18 cellular contexts compared by ENCODE assay signal in the genomic region with DNA sequence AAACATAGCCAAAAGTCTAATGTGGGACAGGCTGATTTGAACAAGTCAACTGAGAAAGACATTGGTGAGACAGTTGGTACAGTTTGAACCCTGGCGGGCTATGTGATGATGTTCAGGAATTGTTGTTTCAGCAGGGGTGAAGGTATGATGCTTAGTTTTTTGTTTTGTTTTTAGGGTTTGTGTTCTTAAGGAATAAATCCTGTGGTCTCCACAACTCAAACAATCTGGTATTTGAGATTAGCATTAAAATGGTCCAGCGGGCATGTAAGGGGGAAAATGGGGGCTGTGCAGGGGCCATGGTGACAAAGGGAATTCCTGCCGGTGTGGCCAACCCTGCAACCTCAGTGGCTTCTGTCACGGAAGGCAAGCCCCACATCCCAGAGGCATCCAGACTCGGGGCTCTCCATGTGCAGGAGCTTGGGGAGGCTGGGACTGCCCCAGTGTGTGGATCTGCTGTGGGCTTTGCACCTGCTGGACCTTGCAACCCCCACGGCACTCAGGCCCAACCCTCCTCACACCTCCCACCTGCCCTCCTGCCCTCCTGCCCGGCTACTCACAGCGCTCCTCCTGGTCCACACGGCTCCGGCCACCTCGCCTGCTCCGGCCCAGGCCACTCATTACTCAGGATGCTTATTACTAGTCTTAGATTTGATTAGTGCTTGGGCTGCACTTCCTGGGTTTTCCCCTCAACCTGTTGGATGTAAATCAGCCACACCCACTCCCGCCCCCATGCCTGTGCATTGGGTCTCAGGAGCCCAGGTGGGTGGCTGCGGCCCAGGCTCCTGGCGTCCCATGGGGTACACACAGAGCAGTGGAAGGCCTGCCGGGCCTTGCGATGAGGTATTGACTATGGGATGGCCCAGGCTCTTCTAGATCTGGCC. TPM values are rescaled to one million over a fixed set of nuclear protein-coding genes. Genes with fewer than 3 reads are reported as not detected.
DNase-seq lines count a peak whose midpoint lies in the region; ATAC-seq and TF ChIP-seq lines count a peak whose summit lies in the region.
"Had no signal": no experiment of that assay in that cellular context is flagged by ENCODE, and none has a peak within 500 bp of the region (broad histone marks: within the 10 kb centered on the region; RNA-seq: fewer than 3 reads in every experiment).

A gene (minus strand): TSS at position 661 of the 881 bp plus-strand sequence. CDS start 43 bp downstream, at position 618.

- H3K9me3 ChIP-seq in stomach: no peaks in the 10 kb centered on the region

- no peaks in the 10 kb centered on the region for H3K36me3 ChIP-seq in stomach

- H3K36me3 Mint-ChIP-seq in memory B cell: peaks cover 5% of the 10 kb centered on the region
- H3K36me3 Mint-ChIP-seq: activated naive CD8-positive, alpha-beta T cell treated with anti-CD3 and anti-CD28 coated beads for 36 hours; CD4-positive, alpha-beta memory T cell had no signal

- no peaks in the 10 kb centered on the region for H3K9me3 Mint-ChIP-seq in memory B cell
- H3K9me3 Mint-ChIP-seq: activated CD4-positive, alpha-beta memory T cell treated with anti-CD3 and anti-CD28 coated beads, Interleukin-2, amount 10 ng/mL, durations not matched to agents 7 days and 5 days; activated naive CD8-positive, alpha-beta T cell treated with anti-CD3 and anti-CD28 coated beads for 36 hours; dendritic cell treated with granulocyte-macrophage colony-stimulating factor and Interleukin-4, amounts not matched to agents 40 ng/mL and 50 ng/mL, for 4 days had no signal

- peaks cover 0 to 9% (median 0%) of the 10 kb centered on the region in 3 donors for H3K27me3 ChIP-seq in stomach

- H3K27ac Mint-ChIP-seq in memory B cell: peak within 1 kb of the TSS; percentile 99
- H3K27ac Mint-ChIP-seq: activated CD4-positive, alpha-beta memory T cell treated with anti-CD3 and anti-CD28 coated beads, Interleukin-2, amount 10 ng/mL, durations not matched to agents 7 days and 5 days; activated naive CD8-positive, alpha-beta T cell treated with anti-CD3 and anti-CD28 coated beads for 36 hours; dendritic cell treated with granulocyte-macrophage colony-stimulating factor and Interleukin-4, amounts not matched to agents 40 ng/mL and 50 ng/mL, for 4 days had no signal

- no peak for TF ChIP-seq EP300 in stomach (IDR thresholded peaks at IDR 0.05)

- no peaks in the 10 kb centered on the region for H3K27me3 Mint-ChIP-seq in memory B cell
- H3K27me3 Mint-ChIP-seq: CD4-positive, alpha-beta memory T cell had no signal

- H3K4me3 ChIP-seq in stomach: no peak within 1 kb of the TSS

- no peaks in the 10 kb centered on the region for H3K4me1 ChIP-seq in stomach

- WGBS in stomach, 5 donors: 89 to 93% (median 89%) methylated on average over 15 to 17 of the region's 17 CpGs

- in situ Hi-C loops in GM13976 (cut with MboI; ENCODE audit: low sequenced_read_pairs, unreplicated experiment): no loop called here

- peak; percentile 63 for DNase-seq in GM13976 (ENCODE audit: low spot score)
- peak in 1 of 2 donors; percentile 57 for DNase-seq in memory B cell (ENCODE audit: low spot score in 2 of 2)
- no peak for DNase-seq in stomach
- no peak for DNase-seq in NCI-H2196 (lab: John Stamatoyannopoulos, UW; ENCODE audit: unreplicated experiment)
- no peak for DNase-seq in NCI-H2107 treated with DMSO at 0.1 percent for 48 hours (lab: John Stamatoyannopoulos, UW; ENCODE audit: unreplicated experiment)
- DNase-seq in putamen (ENCODE audit: low spot score): no peak
- DNase-seq: activated CD4-positive, alpha-beta memory T cell treated with anti-CD3 and anti-CD28 coated beads, Interleukin-2, amount 10 ng/mL, durations not matched to agents 7 days and 5 days; activated naive CD8-positive, alpha-beta T cell treated with anti-CD3 and anti-CD28 coated beads for 36 hours; CD4-positive, alpha-beta memory T cell; stimulated activated CD4-positive, alpha-beta T cell treated with anti-CD3 and anti-CD28 coated beads, Interleukin-2, amount 100 ng/mL, for 48 hours; substantia nigra; T-helper 1 cell had no signal

- H3K27ac ChIP-seq in stomach: peak within 1 kb of the TSS in 1 of 5 donors; percentile 1

- TF ChIP-seq POLR2A in stomach (IDR thresholded peaks at IDR 0.05): no peak

- H3K4me3 Mint-ChIP-seq in memory B cell: peak within 1 kb of the TSS; percentile 96
- H3K4me3 Mint-ChIP-seq: activated CD4-positive, alpha-beta memory T cell treated with anti-CD3 and anti-CD28 coated beads, Interleukin-2, amount 10 ng/mL, durations not matched to agents 7 days and 5 days; activated naive CD8-positive, alpha-beta T cell treated with anti-CD3 and anti-CD28 coated beads for 36 hours; dendritic cell treated with granulocyte-macrophage colony-stimulating factor and Interleukin-4, amounts not matched to agents 40 ng/mL and 50 ng/mL, for 4 days had no signal

- TF ChIP-seq CTCF in GM13976 (IDR thresholded peaks at IDR 0.05; ENCODE audit: borderline replicate concordance, control extremely low read depth, extremely low read depth, insufficient read depth, missing control alignments) (no peak), stomach (IDR thresholded peaks at IDR 0.05) (no peak)

- intact Hi-C loops in stomach (cut with DNase I; ENCODE audit: low total_unique reads): no loop called here

- peaks cover 61% of the 10 kb centered on the region for H3K4me1 Mint-ChIP-seq in memory B cell

- peak; percentile 33 for ATAC-seq in GM21381 (IDR thresholded peaks at IDR 0.05; ENCODE audit: unreplicated experiment)
- peak; percentile 18 for ATAC-seq in HG03175 (IDR thresholded peaks at IDR 0.05; ENCODE audit: unreplicated experiment)
- peak; percentile 57 for ATAC-seq in memory B cell (ENCODE audit: low read depth)
- ATAC-seq: left lobe of liver had no signal

RNA-seq across cellular contexts. Expression of the gene that starts here (rescaled TPM):
- under 1 TPM in 1 of 5 donors, not detected in 4; 0.37 TPM for total RNA-seq in stomach
- polyA plus RNA-seq in stomach: 1 to 10 TPM in 2 of 3 donors, under 1 TPM in 1; 0.25 to 1.8 (median 1.8) TPM
- total RNA-seq: activated CD4-positive, alpha-beta memory T cell treated with anti-CD3 and anti-CD28 coated beads, Interleukin-2, amount 10 ng/mL, durations not matched to agents 7 days and 5 days; CD4-positive, alpha-beta memory T cell; frontal cortex; left lobe of liver; osteoblast had no signal
